ENCODE assay signal across 10 cellular contexts in the genomic region with DNA sequence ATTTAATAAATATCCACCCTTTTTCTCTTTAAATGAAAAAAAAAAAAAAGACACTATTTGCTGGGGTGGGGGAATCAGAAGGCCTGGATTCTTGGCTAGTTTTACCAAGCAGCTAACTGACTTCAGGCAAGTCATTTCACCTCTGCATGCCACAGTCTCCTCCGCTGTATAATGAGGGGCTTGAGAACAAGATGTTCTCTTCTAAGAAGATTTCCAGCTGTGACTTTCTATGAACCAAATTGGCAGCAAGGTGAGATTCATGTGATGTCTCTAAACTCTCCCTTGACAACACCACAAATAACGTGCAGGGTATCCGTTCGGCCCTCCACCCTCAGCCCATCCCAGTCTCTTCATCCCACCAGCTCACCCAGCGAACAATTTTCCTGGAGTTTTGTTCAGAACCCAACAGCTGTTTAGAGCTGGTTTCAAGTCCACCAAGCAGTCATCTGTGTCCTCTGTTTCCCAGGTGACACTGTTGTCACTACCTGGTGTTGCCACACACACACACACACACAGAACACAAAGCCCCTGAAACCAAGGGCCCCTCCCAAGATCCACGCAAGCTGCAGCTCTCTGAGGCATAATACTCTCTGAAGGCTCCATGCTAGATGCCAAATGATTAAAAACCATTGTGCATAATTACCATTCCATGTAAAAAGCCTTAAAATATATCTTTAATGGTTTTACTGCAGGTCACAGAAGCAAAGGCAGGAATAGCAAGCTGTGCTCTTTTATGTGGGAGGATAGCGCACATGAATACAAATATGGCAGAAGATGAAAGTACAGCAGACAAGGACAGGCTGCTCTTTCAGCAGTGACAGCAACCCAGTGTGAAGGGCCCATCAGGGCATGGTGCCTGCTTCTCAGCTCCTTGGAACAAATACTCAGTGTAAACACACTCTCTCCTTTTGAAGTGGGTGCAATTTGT. TPM values are rescaled to one million over a fixed set of nuclear protein-coding genes. Genes with fewer than 3 reads are reported as not detected.
DNase-seq lines count a peak whose midpoint lies in the region; ATAC-seq and TF ChIP-seq lines count a peak whose summit lies in the region.
"Had no signal": no experiment of that assay in that cellular context is flagged by ENCODE, and none has a peak within 500 bp of the region (broad histone marks: within the 10 kb centered on the region; RNA-seq: fewer than 3 reads in every experiment).

No MANE protein-coding gene starts in this region.

- ATAC-seq in GM21423 (IDR thresholded peaks at IDR 0.05; ENCODE audit: unreplicated experiment) (peak; percentile 31), HG03378 (IDR thresholded peaks at IDR 0.05; ENCODE audit: unreplicated experiment) (peak; percentile 16)
- ATAC-seq: natural killer cell had no signal

- POLR2A ChIA-PET in RWPE1 (lab: Yijun Ruan, JAX; ENCODE audit: low non-redundant PET) = interaction anchor here (0.6 kb wide), 1 partner anchor 229 kb away, joined by 4 read pairs; no protein-coding TSS in a partner anchor

- no peak for TF ChIP-seq CTCF in RWPE1 (conservative IDR thresholded peaks at IDR 0.05; ENCODE audit: low read depth)

- H3K4me1 Mint-ChIP-seq in activated naive CD8-positive, alpha-beta T cell treated with anti-CD3 and anti-CD28 coated beads for 36 hours = peaks cover 5% of the 10 kb centered on the region
- peaks cover 17% of the 10 kb centered on the region for H3K4me1 Mint-ChIP-seq in activated T-cell treated with anti-CD3 and anti-CD28 coated beads, Interleukin-2, amount 50 U/mL, for 24 hours (ENCODE audit: low read depth)

- H3K36me3 Mint-ChIP-seq in activated naive CD8-positive, alpha-beta T cell treated with anti-CD3 and anti-CD28 coated beads for 36 hours = no peaks in the 10 kb centered on the region
- no peaks in the 10 kb centered on the region for H3K36me3 Mint-ChIP-seq in activated T-cell treated with anti-CD3 and anti-CD28 coated beads, Interleukin-2, amount 50 U/mL, for 24 hours (ENCODE audit: low read depth)
- H3K36me3 Mint-ChIP-seq: activated naive CD4-positive, alpha-beta T cell treated with anti-CD3 and anti-CD28 coated beads, Interleukin-2, amount 50 U/mL, for 24 hours; natural killer cell had no signal

- H3K4me3 Mint-ChIP-seq in activated naive CD8-positive, alpha-beta T cell treated with anti-CD3 and anti-CD28 coated beads for 36 hours = no peak overlapping the region
- H3K4me3 Mint-ChIP-seq in activated T-cell treated with anti-CD3 and anti-CD28 coated beads, Interleukin-2, amount 50 U/mL, for 24 hours = no peak overlapping the region
- H3K4me3 Mint-ChIP-seq: activated naive CD4-positive, alpha-beta T cell treated with anti-CD3 and anti-CD28 coated beads, Interleukin-2, amount 50 U/mL, for 24 hours; natural killer cell had no signal

- no peaks in the 10 kb centered on the region for H3K27me3 Mint-ChIP-seq in activated naive CD8-positive, alpha-beta T cell treated with anti-CD3 and anti-CD28 coated beads for 36 hours
- H3K27me3 Mint-ChIP-seq in activated T-cell treated with anti-CD3 and anti-CD28 coated beads, Interleukin-2, amount 50 U/mL, for 24 hours = no peaks in the 10 kb centered on the region

- H3K9me3 Mint-ChIP-seq in activated naive CD8-positive, alpha-beta T cell treated with anti-CD3 and anti-CD28 coated beads for 36 hours = no peaks in the 10 kb centered on the region
- no peaks in the 10 kb centered on the region for H3K9me3 Mint-ChIP-seq in activated T-cell treated with anti-CD3 and anti-CD28 coated beads, Interleukin-2, amount 50 U/mL, for 24 hours
- H3K9me3 Mint-ChIP-seq: activated naive CD4-positive, alpha-beta T cell treated with anti-CD3 and anti-CD28 coated beads, Interleukin-2, amount 50 U/mL, for 24 hours; natural killer cell had no signal

- CTCF ChIA-PET in RWPE1 (lab: Yijun Ruan, JAX) = interaction anchor here (0.6 to 1.6 kb wide), 3 partner anchors 11 to 160 kb away, joined by 3 to 6 read pairs (median 4); no protein-coding TSS in a partner anchor

- no peak overlapping the region for H3K27ac Mint-ChIP-seq in activated naive CD8-positive, alpha-beta T cell treated with anti-CD3 and anti-CD28 coated beads for 36 hours
- H3K27ac Mint-ChIP-seq in activated T-cell treated with anti-CD3 and anti-CD28 coated beads, Interleukin-2, amount 50 U/mL, for 24 hours = no peak overlapping the region
- H3K27ac Mint-ChIP-seq: activated naive CD4-positive, alpha-beta T cell treated with anti-CD3 and anti-CD28 coated beads, Interleukin-2, amount 50 U/mL, for 24 hours; natural killer cell had no signal

- peak; percentile 33 for DNase-seq in EH (ENCODE audit: low read depth)
- peak; percentile 30 for DNase-seq in globus pallidus (ENCODE audit: low spot score)
- no peak for DNase-seq in RWPE1 (ENCODE audit: low spot score)
- no peak for DNase-seq in activated naive CD8-positive, alpha-beta T cell treated with anti-CD3 and anti-CD28 coated beads for 36 hours
- DNase-seq in activated T-cell treated with anti-CD3 and anti-CD28 coated beads, Interleukin-2, amount 50 U/mL, for 24 hours = no peak
- DNase-seq in HuH-7.5 (ENCODE audit: low spot score) = no peak
- DNase-seq: natural killer cell had no signal

- no peak overlapping the region for H3K27ac ChIP-seq in RWPE1

RNA-seq across cellular contexts. Expression of gene ARHGAP18, which starts 48.2 kb away (rescaled TPM):
- total RNA-seq in activated naive CD8-positive, alpha-beta T cell treated with anti-CD3 and anti-CD28 coated beads for 36 hours = 1 to 10 TPM; 7.0 to 8.9 TPM

Comparison
In these comparisons a context has a peak if more than half of its experiments do, and no peak if none do; other contexts are left out.
1. DNase-seq: peak in EH (single experiment) and globus pallidus (single experiment); none in RWPE1 (single experiment), activated naive CD8-positive, alpha-beta T cell treated with anti-CD3 and anti-CD28 coated beads for 36 hours (single experiment), activated T-cell treated with anti-CD3 and anti-CD28 coated beads, Interleukin-2, amount 50 U/mL, for 24 hours (single experiment) and HuH-7.5 (single experiment).